Comparison of ENCODE assay signal across 8 cellular contexts in the genomic region with DNA sequence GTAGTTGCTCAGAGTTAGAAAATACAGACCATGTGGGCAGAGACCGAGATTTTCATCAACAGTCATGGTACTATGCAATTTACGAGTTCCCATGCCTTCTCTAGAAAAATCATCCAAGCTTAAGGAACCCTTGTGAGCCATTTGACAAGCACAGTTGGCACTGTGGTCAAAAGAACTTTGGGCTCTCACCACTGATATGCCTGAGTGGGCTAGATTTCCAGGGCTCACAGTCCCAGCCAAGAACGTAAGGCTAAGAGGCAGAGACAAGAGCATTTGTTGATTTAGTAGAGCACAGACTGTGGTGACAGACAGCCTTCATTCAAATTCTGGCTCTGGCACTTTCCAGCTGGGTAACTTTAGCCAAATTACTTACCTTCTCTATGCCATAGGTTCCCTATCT.
"Had no signal": no experiment of that assay in that cellular context is flagged by ENCODE, and none has a peak within 500 bp of the region (broad histone marks: within the 10 kb centered on the region; RNA-seq: fewer than 3 reads in every experiment).

No MANE protein-coding gene starts in this region.

- DNase-seq: GDM1, GF-D8 had no signal

- ATAC-seq: GM12878 had no signal

- H3K4me3 ChIP-seq: GM12878 had no signal

- FAIRE-seq: G401.6, GM12878, GM12891, GM12892, GM18507, GM19239 had no signal
